Comparison of ENCODE assay signal across 9 cellular contexts in the genomic region with DNA sequence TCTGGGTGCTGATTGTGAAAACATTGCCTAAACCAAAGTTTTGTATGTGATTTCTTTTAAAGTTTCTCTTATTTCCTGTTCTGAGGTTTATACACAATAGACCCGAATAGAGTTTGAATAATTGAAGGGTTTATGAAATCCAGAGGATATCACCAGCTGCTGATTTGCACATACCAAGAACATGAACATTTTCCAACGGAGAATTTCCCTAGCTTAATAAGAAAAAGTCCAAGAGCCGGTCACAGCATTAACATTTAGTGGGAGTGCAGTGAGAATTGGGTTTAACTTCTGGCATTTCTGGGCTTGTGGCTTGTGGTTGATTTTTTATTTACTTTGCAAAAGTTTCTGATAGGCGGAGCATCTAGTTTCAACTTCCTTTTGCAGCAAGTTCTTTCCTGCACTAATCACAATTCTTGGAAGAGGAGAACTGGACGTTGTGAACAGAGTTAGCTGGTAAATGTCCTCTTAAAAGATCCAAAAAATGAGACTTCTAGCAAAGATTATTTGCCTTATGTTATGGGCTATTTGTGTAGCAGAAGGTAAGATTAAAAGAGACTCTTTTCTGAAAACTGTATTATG. TPM values are rescaled to one million over a fixed set of nuclear protein-coding genes. Genes with fewer than 3 reads are reported as not detected.
DNase-seq lines count a peak whose midpoint lies in the region; ATAC-seq, FAIRE-seq and TF ChIP-seq lines count a peak whose summit lies in the region.
"Had no signal": no experiment of that assay in that cellular context is flagged by ENCODE, and none has a peak within 500 bp of the region (broad histone marks: within the 10 kb centered on the region; RNA-seq: fewer than 3 reads in every experiment).

Gene CFH, plus strand, starts transcription at position 407 of the 579 bp plus-strand sequence. Its CDS starts 75 bp downstream, at position 482.

- H3K27me3 Mint-ChIP-seq in activated CD4-positive, alpha-beta T cell treated with anti-CD3 and anti-CD28 coated beads, Interleukin-2, amount 10 ng/mL, durations not matched to agents 24 days and 14 days = peaks cover 4% of the 10 kb centered on the region
- no peaks in the 10 kb centered on the region for H3K27me3 Mint-ChIP-seq in astrocyte (ENCODE audit: low read depth, unreplicated experiment)
- H3K27me3 Mint-ChIP-seq: B cell had no signal

- no peak within 1 kb of the TSS for H3K27ac Mint-ChIP-seq in activated CD4-positive, alpha-beta T cell treated with anti-CD3 and anti-CD28 coated beads, Interleukin-2, amount 10 ng/mL, durations not matched to agents 24 days and 14 days
- H3K27ac Mint-ChIP-seq in astrocyte (ENCODE audit: unreplicated experiment) = peak within 1 kb of the TSS; percentile 75
- H3K27ac Mint-ChIP-seq: B cell had no signal

- H3K36me3 ChIP-seq in astrocyte (ENCODE audit: insufficient read depth, low read length) (no peaks in the 10 kb centered on the region), upper lobe of right lung (no peaks in the 10 kb centered on the region)

- no peaks in the 10 kb centered on the region for H3K9me3 Mint-ChIP-seq in activated CD4-positive, alpha-beta T cell treated with anti-CD3 and anti-CD28 coated beads, Interleukin-2, amount 10 ng/mL, durations not matched to agents 24 days and 14 days
- H3K9me3 Mint-ChIP-seq in astrocyte (ENCODE audit: unreplicated experiment) = no peaks in the 10 kb centered on the region

- no peaks in the 10 kb centered on the region for H3K36me3 Mint-ChIP-seq in activated CD4-positive, alpha-beta T cell treated with anti-CD3 and anti-CD28 coated beads, Interleukin-2, amount 10 ng/mL, durations not matched to agents 24 days and 14 days (ENCODE audit: low read depth)
- no peaks in the 10 kb centered on the region for H3K36me3 Mint-ChIP-seq in astrocyte (ENCODE audit: low read depth, unreplicated experiment)

- peak within 1 kb of the TSS; percentile 74 for H3K4me3 Mint-ChIP-seq in activated CD4-positive, alpha-beta T cell treated with anti-CD3 and anti-CD28 coated beads, Interleukin-2, amount 10 ng/mL, durations not matched to agents 24 days and 14 days
- peak within 1 kb of the TSS; percentile 89 for H3K4me3 Mint-ChIP-seq in astrocyte (ENCODE audit: unreplicated experiment)
- H3K4me3 Mint-ChIP-seq: B cell had no signal

- H3K4me1 ChIP-seq in astrocyte (ENCODE audit: insufficient read depth, low read length) (peaks cover 8% of the 10 kb centered on the region), upper lobe of right lung (no peaks in the 10 kb centered on the region)

- intact Hi-C loops in activated CD4-positive, alpha-beta T cell treated with anti-CD3 and anti-CD28 coated beads, Interleukin-2, amount 10 ng/mL, durations not matched to agents 24 days and 14 days (cut with micrococcal nuclease) = no loop called here
- intact Hi-C loops in upper lobe of right lung (cut with DNase I) = no loop called here

- TF ChIP-seq CTCF in astrocyte (IDR thresholded peaks at IDR 0.05; ENCODE audit: insufficient read depth, low read depth, low read length) (no peak), upper lobe of right lung (IDR thresholded peaks at IDR 0.05) (no peak)

- peaks cover 14% of the 10 kb centered on the region for H3K79me2 ChIP-seq in astrocyte (ENCODE audit: insufficient read depth, low read length)

- H3K27me3 ChIP-seq in astrocyte (ENCODE audit: insufficient read depth, low read length) = no peaks in the 10 kb centered on the region
- no peaks in the 10 kb centered on the region for H3K27me3 ChIP-seq in upper lobe of right lung

- H3K4me2 ChIP-seq in astrocyte (ENCODE audit: low read length) = peak within 1 kb of the TSS; percentile 82

- peak; percentile 89 for FAIRE-seq in astrocyte (lab: Jason Lieb, UNC)

- H4K20me1 ChIP-seq in astrocyte (ENCODE audit: insufficient read depth, low read length) = no peaks in the 10 kb centered on the region

- H3K9me3 ChIP-seq in astrocyte (ENCODE audit: insufficient read depth, low read depth, low read length) (no peaks in the 10 kb centered on the region), upper lobe of right lung (no peaks in the 10 kb centered on the region)

- peak within 1 kb of the TSS; percentile 64 for H3K4me3 ChIP-seq in astrocyte (ENCODE audit: insufficient read depth, low read depth, low read length)
- peak within 1 kb of the TSS; percentile 47 for H3K4me3 ChIP-seq in upper lobe of right lung

- ATAC-seq in upper lobe of right lung (peak; percentile 66), GM19324 (IDR thresholded peaks at IDR 0.05; ENCODE audit: low FRiP score, unreplicated experiment) (no peak)

- peak within 1 kb of the TSS; percentile 73 for H3K9ac ChIP-seq in astrocyte (ENCODE audit: low read length)

- H3K27ac ChIP-seq in astrocyte (ENCODE audit: low read depth, low read length) (peak within 1 kb of the TSS; percentile 45), upper lobe of right lung (peak within 1 kb of the TSS; percentile 59)

- DNase-seq in activated CD4-positive, alpha-beta T cell treated with anti-CD3 and anti-CD28 coated beads, Interleukin-2, amount 10 ng/mL, durations not matched to agents 24 days and 14 days = peak; percentile 63
- no peak for DNase-seq in activated CD4-positive, alpha-beta T cell treated with anti-CD3 and anti-CD28 coated beads, Interleukin-2, amount 50 U/mL, for 4 hours
- DNase-seq in astrocyte (ENCODE audit: low read depth) (peak; percentile 95), kidney glomerular epithelial cell (lab: John Stamatoyannopoulos, UW) (peak; percentile 91), upper lobe of right lung (no peak), NCI-H1092 (lab: John Stamatoyannopoulos, UW) (no peak), NCI-H1105 treated with DMSO at 0.1 percent for 48 hours (lab: John Stamatoyannopoulos, UW) (no peak)

- H2AFZ ChIP-seq in astrocyte (ENCODE audit: low read depth, low read length) = peak within 1 kb of the TSS; percentile 35

- peaks cover 8% of the 10 kb centered on the region for H3K4me1 Mint-ChIP-seq in activated CD4-positive, alpha-beta T cell treated with anti-CD3 and anti-CD28 coated beads, Interleukin-2, amount 10 ng/mL, durations not matched to agents 24 days and 14 days
- H3K4me1 Mint-ChIP-seq in astrocyte (ENCODE audit: low read depth, unreplicated experiment) = peaks cover 9% of the 10 kb centered on the region
- H3K4me1 Mint-ChIP-seq: B cell had no signal

RNA-seq across cellular contexts. Expression of gene CFH, which starts in this region (rescaled TPM):
- total RNA-seq in activated CD4-positive, alpha-beta T cell treated with anti-CD3 and anti-CD28 coated beads, Interleukin-2, amount 10 ng/mL, durations not matched to agents 24 days and 14 days = 0.16 and 0.17 TPM in 2 replicates
- total RNA-seq in astrocyte = 15.8 and 32.3 TPM in 2 replicates
- 78.5 TPM for total RNA-seq in upper lobe of right lung
- total RNA-seq: B cell had no signal

Comparison
In these comparisons a context has a peak if more than half of its experiments do, and no peak if none do; other contexts are left out.
1. RNA of gene CFH (total RNA-seq): 78.5 TPM in upper lobe of right lung (single experiment) and 15.8 to 32.3 TPM in astrocyte; 0.16 to 0.17 TPM in activated CD4-positive, alpha-beta T cell treated with anti-CD3 and anti-CD28 coated beads, Interleukin-2, amount 10 ng/mL, durations not matched to agents 24 days and 14 days; every median in the first group is over 10 times any median in the second.
2. Peak in DNase-seq in activated CD4-positive, alpha-beta T cell treated with anti-CD3 and anti-CD28 coated beads, Interleukin-2, amount 10 ng/mL, durations not matched to agents 24 days and 14 days; RNA of the gene not detected or under 1 TPM.
3. DNase-seq: peak in astrocyte (single experiment) and kidney glomerular epithelial cell (single experiment); none in activated CD4-positive, alpha-beta T cell treated with anti-CD3 and anti-CD28 coated beads, Interleukin-2, amount 50 U/mL, for 4 hours (0 of 2), upper lobe of right lung (single experiment), NCI-H1092 (single experiment) and NCI-H1105 treated with DMSO at 0.1 percent for 48 hours (single experiment).